30 cellular contexts compared by ENCODE assay signal in the genomic region with DNA sequence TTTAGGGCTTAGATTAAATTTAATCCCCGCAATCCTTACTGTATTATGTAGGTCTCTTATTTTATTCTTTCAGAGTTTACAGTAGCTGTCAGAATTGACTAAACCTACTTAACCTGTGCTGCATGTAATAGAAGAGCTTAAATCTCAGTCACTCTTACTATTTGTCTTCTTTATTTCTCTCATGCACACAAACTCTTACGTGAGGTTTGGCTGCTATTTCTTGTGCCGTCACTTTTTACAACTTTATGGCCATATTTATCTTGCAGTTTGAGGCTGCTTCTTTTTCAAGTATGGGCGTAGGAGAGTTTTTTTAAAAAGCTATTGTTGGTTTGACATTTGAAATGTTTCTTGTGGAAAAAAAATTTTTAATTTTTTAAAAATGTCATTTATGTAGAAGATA.
"Had no signal": no experiment of that assay in that cellular context is flagged by ENCODE, and none has a peak within 500 bp of the region (broad histone marks: within the 10 kb centered on the region; RNA-seq: fewer than 3 reads in every experiment).

No MANE protein-coding gene starts in this region.

- H3K9me3 Mint-ChIP-seq: activated CD4-positive, alpha-beta memory T cell treated with anti-CD3 and anti-CD28 coated beads for 36 hours; activated CD4-positive, alpha-beta T cell treated with anti-CD3 and anti-CD28 coated beads, Interleukin-2, amount 10 ng/mL, durations not matched to agents 24 days and 14 days; activated naive CD4-positive, alpha-beta T cell treated with anti-CD3 and anti-CD28 coated beads for 36 hours; activated naive CD8-positive, alpha-beta T cell treated with anti-CD3 and anti-CD28 coated beads for 36 hours; activated T-helper 1 cell treated with anti-CD3 and anti-CD28 coated beads, Interleukin-12 subunit alpha, Interleukin-12 subunit beta, Interleukin-2, Interleukin-4 antibody, amounts not matched to agents 30 ng/mL and 10 ng/mL and 1 ng/mL, durations not matched to agents 14 hours and 24 hours and 36 hours; mesothelial cell of epicardium; naive thymus-derived CD4-positive, alpha-beta T cell; T-helper 1 cell treated with Interleukin-12 subunit alpha and Interleukin-12 subunit beta and Interleukin-4 antibody, amounts not matched to agents 30 μg/mL and 1 μg/mL, for 36 hours had no signal

- H3K27me3 Mint-ChIP-seq: activated CD4-positive, alpha-beta memory T cell treated with anti-CD3 and anti-CD28 coated beads for 36 hours; activated CD4-positive, alpha-beta T cell treated with anti-CD3 and anti-CD28 coated beads, Interleukin-2, amount 10 ng/mL, durations not matched to agents 24 days and 14 days; activated naive CD8-positive, alpha-beta T cell treated with anti-CD3 and anti-CD28 coated beads for 36 hours; naive thymus-derived CD4-positive, alpha-beta T cell had no signal

- H3K36me3 ChIP-seq: pancreas, prostate gland had no signal

- H3K27me3 ChIP-seq: adrenal gland, body of pancreas, dorsolateral prefrontal cortex, gastrocnemius medialis, pancreas, spleen, tibial nerve had no signal

- H3K4me3 Mint-ChIP-seq: activated CD4-positive, alpha-beta memory T cell treated with anti-CD3 and anti-CD28 coated beads for 36 hours; activated CD4-positive, alpha-beta T cell treated with anti-CD3 and anti-CD28 coated beads, Interleukin-2, amount 10 ng/mL, durations not matched to agents 24 days and 14 days; activated naive CD4-positive, alpha-beta T cell treated with anti-CD3 and anti-CD28 coated beads for 36 hours; activated naive CD8-positive, alpha-beta T cell treated with anti-CD3 and anti-CD28 coated beads for 36 hours; activated T-helper 1 cell treated with anti-CD3 and anti-CD28 coated beads, Interleukin-12 subunit alpha, Interleukin-12 subunit beta, Interleukin-2, Interleukin-4 antibody, amounts not matched to agents 30 ng/mL and 10 ng/mL and 1 ng/mL, durations not matched to agents 14 hours and 24 hours and 36 hours; mesothelial cell of epicardium; naive thymus-derived CD4-positive, alpha-beta T cell; T-helper 1 cell treated with Interleukin-12 subunit alpha and Interleukin-12 subunit beta and Interleukin-4 antibody, amounts not matched to agents 30 μg/mL and 1 μg/mL, for 36 hours had no signal

- H3K27ac ChIP-seq: adrenal gland, body of pancreas, coronary artery, dorsolateral prefrontal cortex, gastrocnemius medialis, pancreas, prostate gland, spleen, tibial nerve had no signal

- H3K4me3 ChIP-seq: adrenal gland, body of pancreas, coronary artery, dorsolateral prefrontal cortex, gastrocnemius medialis, pancreas, prostate gland, spleen, tibial nerve had no signal

- H3K9me3 ChIP-seq: adrenal gland, body of pancreas, gastrocnemius medialis, pancreas, prostate gland, spleen, tibial nerve had no signal

- H3K4me1 ChIP-seq: adrenal gland, gastrocnemius medialis, prostate gland, spleen, tibial nerve had no signal

- ATAC-seq: body of pancreas; gastrocnemius medialis; naive thymus-derived CD4-positive, alpha-beta T cell; pancreas had no signal

- DNase-seq: activated CD4-positive, alpha-beta memory T cell treated with anti-CD3 and anti-CD28 coated beads for 36 hours; activated CD4-positive, alpha-beta T cell treated with anti-CD3 and anti-CD28 coated beads, Interleukin-2, amount 10 ng/mL, durations not matched to agents 24 days and 14 days; activated CD4-positive, CD25-positive, alpha-beta regulatory T cell treated with anti-CD3 and anti-CD28 coated beads, Interleukin-2, amount 50 U/mL, for 72 hours; activated CD8-positive, alpha-beta memory T cell treated with anti-CD3 and anti-CD28 coated beads, Interleukin-2, amount 50 U/mL, for 4 hours; activated effector memory CD4-positive, alpha-beta T cell treated with anti-CD3 and anti-CD28 coated beads, Interleukin-2, amount 50 U/mL, for 16 hours; activated naive CD4-positive, alpha-beta T cell treated with anti-CD3 and anti-CD28 coated beads for 36 hours; activated naive CD8-positive, alpha-beta T cell treated with anti-CD3 and anti-CD28 coated beads for 36 hours; activated T-cell treated with anti-CD3 and anti-CD28 coated beads, Interleukin-2, amount 50 U/mL, for 1 hour; adrenal gland; aorta; body of pancreas; cerebellar nuclear complex; dorsolateral prefrontal cortex; effector memory CD4-positive, alpha-beta T cell; erythroblast; gastrocnemius medialis; hippocampal formation; naive thymus-derived CD4-positive, alpha-beta T cell; nucleus accumbens; pancreas; spleen; stimulated activated naive CD4-positive, alpha-beta T cell treated with Interleukin-2 at 50 U/mL for 16 hours; T1000 had no signal

- FAIRE-seq: keratinocyte had no signal

- H3K27ac Mint-ChIP-seq: activated CD4-positive, alpha-beta memory T cell treated with anti-CD3 and anti-CD28 coated beads for 36 hours; activated CD4-positive, alpha-beta T cell treated with anti-CD3 and anti-CD28 coated beads, Interleukin-2, amount 10 ng/mL, durations not matched to agents 24 days and 14 days; activated naive CD4-positive, alpha-beta T cell treated with anti-CD3 and anti-CD28 coated beads for 36 hours; activated naive CD8-positive, alpha-beta T cell treated with anti-CD3 and anti-CD28 coated beads for 36 hours; activated T-helper 1 cell treated with anti-CD3 and anti-CD28 coated beads, Interleukin-12 subunit alpha, Interleukin-12 subunit beta, Interleukin-2, Interleukin-4 antibody, amounts not matched to agents 30 ng/mL and 10 ng/mL and 1 ng/mL, durations not matched to agents 14 hours and 24 hours and 36 hours; mesothelial cell of epicardium; naive thymus-derived CD4-positive, alpha-beta T cell; T-helper 1 cell treated with Interleukin-12 subunit alpha and Interleukin-12 subunit beta and Interleukin-4 antibody, amounts not matched to agents 30 μg/mL and 1 μg/mL, for 36 hours had no signal
